In genomic region chr3:12612514-12613226, GRCh38 we compare ENCODE assay signal across 20 cellular contexts. TPM values are rescaled to one million over a fixed set of nuclear protein-coding genes. Genes with fewer than 3 reads are reported as not detected.
DNase-seq lines count a peak whose midpoint lies in the region; ATAC-seq lines count a peak whose summit lies in the region.
"Had no signal": no experiment of that assay in that cellular context is flagged by ENCODE, and none has a peak within 500 bp of the region (broad histone marks: within the 10 kb centered on the region; RNA-seq: fewer than 3 reads in every experiment).

No MANE protein-coding gene starts in this region.

- H3K4me3 Mint-ChIP-seq in activated CD4-positive, alpha-beta T cell treated with anti-CD3 and anti-CD28 coated beads for 36 hours = no peak overlapping the region
- H3K4me3 Mint-ChIP-seq in CD8-positive, alpha-beta memory T cell = no peak overlapping the region
- no peak overlapping the region for H3K4me3 Mint-ChIP-seq in activated naive CD8-positive, alpha-beta T cell
- H3K4me3 Mint-ChIP-seq in naive thymus-derived CD8-positive, alpha-beta T cell = peak overlapping the region in 1 of 10 donors; percentile 9
- H3K4me3 Mint-ChIP-seq: B cell, GM23338 had no signal

- peaks cover 25% of the 10 kb centered on the region for H3K36me3 ChIP-seq in CD8-positive, alpha-beta memory T cell (ENCODE audit: insufficient read depth, low read length)

- H3K27me3 ChIP-seq in CD8-positive, alpha-beta memory T cell (ENCODE audit: insufficient read depth, low read length, poor library complexity, severe bottlenecking) = no peaks in the 10 kb centered on the region

- H3K27ac ChIP-seq in CD8-positive, alpha-beta memory T cell (ENCODE audit: low read depth, low read length) = no peak overlapping the region
- H3K27ac ChIP-seq: 22Rv1 had no signal

- no peaks in the 10 kb centered on the region for H3K9me3 ChIP-seq in CD8-positive, alpha-beta memory T cell (ENCODE audit: low read length)

- intact Hi-C loops in activated CD4-positive, alpha-beta T cell treated with anti-CD3 and anti-CD28 coated beads for 36 hours (cut with DNase I, micrococcal nuclease) = no loop called here

- H3K36me3 Mint-ChIP-seq in activated CD4-positive, alpha-beta T cell treated with anti-CD3 and anti-CD28 coated beads for 36 hours (ENCODE audit: low read depth) = peaks cover 40% of the 10 kb centered on the region
- H3K36me3 Mint-ChIP-seq in CD8-positive, alpha-beta memory T cell = peaks cover 3 to 70% (median 8%) of the 10 kb centered on the region in 3 donors
- H3K36me3 Mint-ChIP-seq in activated naive CD8-positive, alpha-beta T cell = peaks cover 13% of the 10 kb centered on the region
- H3K36me3 Mint-ChIP-seq in naive thymus-derived CD8-positive, alpha-beta T cell = peaks cover 5 to 78% (median 10%) of the 10 kb centered on the region in 3 donors

- H3K4me1 ChIP-seq in CD8-positive, alpha-beta memory T cell (ENCODE audit: insufficient read depth, low read length) = peaks cover 10% of the 10 kb centered on the region

- H3K4me3 ChIP-seq in CD8-positive, alpha-beta memory T cell (ENCODE audit: low read length) = no peak overlapping the region
- H3K4me3 ChIP-seq: GM12878, GM23338, K562 had no signal

- CTCF ChIA-PET in activated CD4-positive, alpha-beta T cell treated with anti-CD3 and anti-CD28 coated beads for 36 hours (lab: Charles Lee) = interaction anchor here (0.6 to 1.1 kb wide), 3 partner anchors 12 to 1580 kb away, joined by 3 to 4 read pairs (median 3); no protein-coding TSS in a partner anchor
- CTCF ChIA-PET in CD8-positive, alpha-beta memory T cell (lab: Charles Lee) = interaction anchor here (1.4 kb wide), 1 partner anchor 34 kb away, joined by 6 read pairs; no protein-coding TSS in a partner anchor

- peaks cover 54% of the 10 kb centered on the region for H3K4me1 Mint-ChIP-seq in activated CD4-positive, alpha-beta T cell treated with anti-CD3 and anti-CD28 coated beads for 36 hours
- peaks cover 36 to 48% (median 39%) of the 10 kb centered on the region in 3 donors for H3K4me1 Mint-ChIP-seq in CD8-positive, alpha-beta memory T cell
- peaks cover 47% of the 10 kb centered on the region for H3K4me1 Mint-ChIP-seq in activated naive CD8-positive, alpha-beta T cell (ENCODE audit: low read depth)
- peaks cover 15 to 47% (median 39%) of the 10 kb centered on the region in 4 donors for H3K4me1 Mint-ChIP-seq in naive thymus-derived CD8-positive, alpha-beta T cell

- no peak for ATAC-seq in activated CD4-positive, alpha-beta T cell treated with anti-CD3 and anti-CD28 coated beads for 36 hours
- ATAC-seq in naive thymus-derived CD8-positive, alpha-beta T cell = peak; percentile 37 to 42
- ATAC-seq in GM21390 (IDR thresholded peaks at IDR 0.05; ENCODE audit: unreplicated experiment) = no peak
- ATAC-seq: GM12878, HCT116 had no signal

- DNase-seq in activated CD4-positive, alpha-beta T cell treated with anti-CD3 and anti-CD28 coated beads for 36 hours = no peak
- no peak for DNase-seq in activated CD4-positive, alpha-beta T cell treated with anti-CD3 and anti-CD28 coated beads, Interleukin-2, amount 50 U/mL, for 48 hours
- no peak for DNase-seq in CD8-positive, alpha-beta memory T cell
- no peak for DNase-seq in naive thymus-derived CD8-positive, alpha-beta T cell
- no peak for DNase-seq in cerebellum (ENCODE audit: low spot score)
- no peak for DNase-seq in D341Med (ENCODE audit: low spot score)
- DNase-seq: DMS 273 treated with DMSO at 0.1 percent for 48 hours, GDM1, NCI-H1436, NCI-H2029 treated with DMSO at 0.1 percent for 48 hours, NCI-H748 treated with DMSO at 0.1 percent for 48 hours, OCI-M1 had no signal

- no peaks in the 10 kb centered on the region for H3K9me3 Mint-ChIP-seq in activated CD4-positive, alpha-beta T cell treated with anti-CD3 and anti-CD28 coated beads for 36 hours (ENCODE audit: low read depth)
- H3K9me3 Mint-ChIP-seq in CD8-positive, alpha-beta memory T cell = no peaks in the 10 kb centered on the region
- no peaks in the 10 kb centered on the region for H3K9me3 Mint-ChIP-seq in activated naive CD8-positive, alpha-beta T cell (ENCODE audit: low read depth)
- H3K9me3 Mint-ChIP-seq in naive thymus-derived CD8-positive, alpha-beta T cell = no peaks in the 10 kb centered on the region
- H3K9me3 Mint-ChIP-seq: GM23338 had no signal

- POLR2A ChIA-PET in activated CD4-positive, alpha-beta T cell treated with anti-CD3 and anti-CD28 coated beads for 36 hours (lab: Charles Lee) = no interaction called here
- POLR2A ChIA-PET in CD8-positive, alpha-beta memory T cell (lab: Charles Lee) = interaction anchor here (0.6 kb wide), 1 partner anchor 31 kb away, joined by 3 read pairs; no protein-coding TSS in a partner anchor
- POLR2A ChIA-PET in naive thymus-derived CD8-positive, alpha-beta T cell (lab: Charles Lee) = interaction anchor here (1.2 kb wide), 1 partner anchor 51 kb away, joined by 5 read pairs; no protein-coding TSS in a partner anchor

- H3K27ac Mint-ChIP-seq in activated CD4-positive, alpha-beta T cell treated with anti-CD3 and anti-CD28 coated beads for 36 hours = peak overlapping the region; percentile 43
- H3K27ac Mint-ChIP-seq in CD8-positive, alpha-beta memory T cell = peak overlapping the region in 7 of 8 donors; percentile 29 to 81 (median 61)
- H3K27ac Mint-ChIP-seq in activated naive CD8-positive, alpha-beta T cell = peak overlapping the region; percentile 73
- peak overlapping the region; percentile 38 to 72 (median 58) for H3K27ac Mint-ChIP-seq in naive thymus-derived CD8-positive, alpha-beta T cell

- no peaks in the 10 kb centered on the region for H3K27me3 Mint-ChIP-seq in activated CD4-positive, alpha-beta T cell treated with anti-CD3 and anti-CD28 coated beads for 36 hours
- no peaks in the 10 kb centered on the region for H3K27me3 Mint-ChIP-seq in CD8-positive, alpha-beta memory T cell
- no peaks in the 10 kb centered on the region for H3K27me3 Mint-ChIP-seq in activated naive CD8-positive, alpha-beta T cell
- no peaks in the 10 kb centered on the region for H3K27me3 Mint-ChIP-seq in naive thymus-derived CD8-positive, alpha-beta T cell
- H3K27me3 Mint-ChIP-seq: B cell had no signal

RNA-seq across cellular contexts. Expression of gene RAF1, which starts 51.2 kb away (rescaled TPM):
- 10 to 100 TPM; 66.8 to 74.7 TPM for total RNA-seq in activated CD4-positive, alpha-beta T cell treated with anti-CD3 and anti-CD28 coated beads for 36 hours
- 10 to 100 TPM; 89.4 to 90.9 TPM for total RNA-seq in CD8-positive, alpha-beta memory T cell
- 73.1 TPM for polyA plus RNA-seq in CD8-positive, alpha-beta memory T cell
- 100 to 1,000 TPM; 137 to 142 TPM for total RNA-seq in naive thymus-derived CD8-positive, alpha-beta T cell
- 10 to 100 TPM; 49.4 to 75.1 (median 54.2) TPM for polyA plus RNA-seq in naive thymus-derived CD8-positive, alpha-beta T cell
- 139 TPM for total RNA-seq in cerebellum

RNA-seq across cellular contexts. Expression of gene MKRN2, which starts 55.8 kb away (rescaled TPM):
- 10 to 100 TPM; 21.5 to 24.9 TPM for total RNA-seq in activated CD4-positive, alpha-beta T cell treated with anti-CD3 and anti-CD28 coated beads for 36 hours
- total RNA-seq in CD8-positive, alpha-beta memory T cell = 10 to 100 TPM; 30.0 to 33.6 TPM
- polyA plus RNA-seq in CD8-positive, alpha-beta memory T cell = 51.6 TPM
- 10 to 100 TPM; 32.4 to 33.0 TPM for total RNA-seq in naive thymus-derived CD8-positive, alpha-beta T cell
- 10 to 100 TPM; 43.5 to 56.3 (median 47.5) TPM for polyA plus RNA-seq in naive thymus-derived CD8-positive, alpha-beta T cell
- total RNA-seq in cerebellum = 28.9 TPM

Comparison
In these comparisons a context has a peak if more than half of its experiments do, and no peak if none do; other contexts are left out.
1. ATAC-seq: peak in naive thymus-derived CD8-positive, alpha-beta T cell (2 of 2); none in activated CD4-positive, alpha-beta T cell treated with anti-CD3 and anti-CD28 coated beads for 36 hours (single experiment) and GM21390 (single experiment).
2. Peak in every context shown above with its lines, with median percentiles within 50 percentile points of each other: H3K27ac Mint-ChIP-seq.